In the genomic region with DNA sequence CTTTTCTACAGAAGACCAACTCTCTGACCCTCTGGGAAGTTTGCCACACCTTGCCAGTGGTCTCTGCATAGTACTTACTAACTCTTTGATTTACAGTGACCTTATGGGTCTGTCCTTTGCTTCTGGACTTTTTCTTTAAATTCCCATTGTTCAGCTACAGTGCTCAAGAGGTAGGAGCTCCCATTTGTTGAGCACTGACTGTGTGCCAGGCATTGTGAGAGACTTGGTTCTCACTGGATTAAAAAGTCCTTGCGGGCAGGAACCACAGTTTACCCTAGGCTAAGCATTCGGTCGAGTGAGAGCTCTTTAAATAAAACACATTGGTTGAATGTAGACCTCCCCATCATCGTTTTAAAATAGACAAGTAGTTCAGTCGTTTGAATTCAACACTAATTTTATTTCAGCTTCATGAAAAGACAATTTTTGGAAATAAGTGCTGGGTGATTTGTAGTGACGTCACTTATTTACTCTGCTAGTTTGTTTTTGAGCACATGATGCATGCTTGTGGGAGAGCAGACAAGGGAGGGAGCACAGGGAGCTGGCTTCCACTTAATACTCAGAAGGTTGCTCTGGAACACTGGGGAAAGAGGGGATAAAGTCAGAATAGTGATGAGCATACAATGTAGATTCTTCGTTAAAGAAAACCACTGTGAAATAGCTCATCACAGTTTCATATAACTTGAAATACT, we compare ENCODE assay signal across 17 cellular contexts. TPM values are rescaled to one million over a fixed set of nuclear protein-coding genes. Genes with fewer than 3 reads are reported as not detected.
DNase-seq lines count a peak whose midpoint lies in the region; ATAC-seq and TF ChIP-seq lines count a peak whose summit lies in the region.
"Had no signal": no experiment of that assay in that cellular context is flagged by ENCODE, and none has a peak within 500 bp of the region (broad histone marks: within the 10 kb centered on the region; RNA-seq: fewer than 3 reads in every experiment).

No MANE protein-coding gene starts in this region.

- H3K27me3 Mint-ChIP-seq in CD4-positive, CD25-positive, alpha-beta regulatory T cell: peaks cover 6% of the 10 kb centered on the region
- peaks cover 7% of the 10 kb centered on the region for H3K27me3 Mint-ChIP-seq in GM23338 (ENCODE audit: insufficient read depth, low read depth, poor library complexity)

- ATAC-seq in CD4-positive, CD25-positive, alpha-beta regulatory T cell (ENCODE audit: low read depth in 2 of 2): no peak
- ATAC-seq in GM19035 (IDR thresholded peaks at IDR 0.05; ENCODE audit: unreplicated experiment) (no peak), HG03135 (IDR thresholded peaks at IDR 0.05; ENCODE audit: unreplicated experiment) (no peak), GM23338 (no peak)
- ATAC-seq: esophagus mucosa, Panc1, SK-N-SH treated with all-trans-retinoic acid at 6 μM for 48 hours had no signal

- H3K4me1 Mint-ChIP-seq in CD4-positive, CD25-positive, alpha-beta regulatory T cell: peaks cover 11 to 71% (median 30%) of the 10 kb centered on the region in 4 donors
- H3K4me1 Mint-ChIP-seq in GM23338: peaks cover 26% of the 10 kb centered on the region

- H3K9me3 Mint-ChIP-seq in CD4-positive, CD25-positive, alpha-beta regulatory T cell: peaks cover 0 to 2% (median 0%) of the 10 kb centered on the region in 7 donors
- no peaks in the 10 kb centered on the region for H3K9me3 Mint-ChIP-seq in GM23338

- no peak overlapping the region for H3K4me2 ChIP-seq in GM23338

- no peak for TF ChIP-seq CTCF in GM23338 (conservative IDR thresholded peaks at IDR 0.05; ENCODE audit: low read depth in 2 of 2)

- H3K9me2 ChIP-seq in GM23338 (ENCODE audit: insufficient read depth): no peaks in the 10 kb centered on the region

- H3K9me3 ChIP-seq in CD4-positive, CD25-positive, alpha-beta regulatory T cell (ENCODE audit: control insufficient read depth in 2 of 2, low read length in 2 of 2): no peaks in the 10 kb centered on the region
- H3K9me3 ChIP-seq: breast epithelium, sigmoid colon had no signal

- H3K4me1 ChIP-seq in CD4-positive, CD25-positive, alpha-beta regulatory T cell (ENCODE audit: control insufficient read depth, insufficient read depth, low read length, poor library complexity, severe bottlenecking): peaks cover 3% of the 10 kb centered on the region
- peaks cover 29% of the 10 kb centered on the region for H3K4me1 ChIP-seq in GM23338 (ENCODE audit: insufficient read depth)
- H3K4me1 ChIP-seq: breast epithelium, sigmoid colon had no signal

- no peaks in the 10 kb centered on the region for H3F3A ChIP-seq in GM23338 (replicated peaks; ENCODE audit: low read depth)

- H3K36me3 Mint-ChIP-seq in CD4-positive, CD25-positive, alpha-beta regulatory T cell: peaks cover 3% of the 10 kb centered on the region
- no peaks in the 10 kb centered on the region for H3K36me3 Mint-ChIP-seq in GM23338 (ENCODE audit: low read depth)

- peaks cover 35% of the 10 kb centered on the region for H3K79me2 ChIP-seq in GM23338 (replicated peaks; ENCODE audit: insufficient read depth)

- no peaks in the 10 kb centered on the region for H3K36me3 ChIP-seq in CD4-positive, CD25-positive, alpha-beta regulatory T cell (ENCODE audit: control insufficient read depth, insufficient read depth, low read length)
- H3K36me3 ChIP-seq in GM23338 (ENCODE audit: insufficient read depth): no peaks in the 10 kb centered on the region
- H3K36me3 ChIP-seq: breast epithelium, sigmoid colon had no signal

- H2AFZ ChIP-seq in GM23338: no peak overlapping the region
- H2AFZ ChIP-seq: GM23248 had no signal

- peak overlapping the region in 2 of 3 donors; percentile 33 to 38 for H3K27ac Mint-ChIP-seq in CD4-positive, CD25-positive, alpha-beta regulatory T cell
- H3K27ac Mint-ChIP-seq in GM23338: no peak overlapping the region; the same call in 1 of the 2 replicates

- H3K27ac ChIP-seq in CD4-positive, CD25-positive, alpha-beta regulatory T cell (ENCODE audit: insufficient read depth, low read length, poor library complexity, severe bottlenecking): no peak overlapping the region
- H3K27ac ChIP-seq in caudate nucleus (ENCODE audit: low read depth, low read length) (peak overlapping the region; percentile 9), GM23338 (ENCODE audit: low read depth) (no peak overlapping the region)
- H3K27ac ChIP-seq: breast epithelium, GM23248 had no signal

- no peaks in the 10 kb centered on the region for H4K20me1 ChIP-seq in GM23338 (replicated peaks; ENCODE audit: insufficient read depth)

- H3K4me3 ChIP-seq in CD4-positive, CD25-positive, alpha-beta regulatory T cell (ENCODE audit: low read depth, low read length): no peak overlapping the region
- no peak overlapping the region for H3K4me3 ChIP-seq in GM23338
- H3K4me3 ChIP-seq: breast epithelium, GM23248, sigmoid colon had no signal

- DNase-seq in CD4-positive, CD25-positive, alpha-beta regulatory T cell: no peak
- DNase-seq in ELR (ENCODE audit: low read depth): peak; percentile 16
- no peak for DNase-seq in caudate nucleus (lab: John Stamatoyannopoulos, UW)
- DNase-seq in pons (ENCODE audit: low spot score): peak; percentile 63
- no peak for DNase-seq in GM23338 (ENCODE audit: low spot score)
- DNase-seq: activated CD4-positive, alpha-beta T cell treated with anti-CD3 and anti-CD28 coated beads for 48 hours; GM23248; NCI-H1417 treated with DMSO at 0.1 percent for 48 hours; NCI-H2171; NCI-H748 treated with DMSO at 0.1 percent for 48 hours; sigmoid colon had no signal

- no peak overlapping the region for H3K4me3 Mint-ChIP-seq in CD4-positive, CD25-positive, alpha-beta regulatory T cell
- no peak overlapping the region for H3K4me3 Mint-ChIP-seq in GM23338

- no peaks in the 10 kb centered on the region for H3K27me3 ChIP-seq in CD4-positive, CD25-positive, alpha-beta regulatory T cell (ENCODE audit: control insufficient read depth, insufficient read depth, low read length)
- no peaks in the 10 kb centered on the region for H3K27me3 ChIP-seq in GM23338 (ENCODE audit: insufficient read depth)
- H3K27me3 ChIP-seq: breast epithelium, sigmoid colon had no signal

TF ChIP-seq in GM23338, 12 proteins besides CTCF, POLR2A, EP300 and RAD21:
- TF ChIP-seq, protein P1, sequence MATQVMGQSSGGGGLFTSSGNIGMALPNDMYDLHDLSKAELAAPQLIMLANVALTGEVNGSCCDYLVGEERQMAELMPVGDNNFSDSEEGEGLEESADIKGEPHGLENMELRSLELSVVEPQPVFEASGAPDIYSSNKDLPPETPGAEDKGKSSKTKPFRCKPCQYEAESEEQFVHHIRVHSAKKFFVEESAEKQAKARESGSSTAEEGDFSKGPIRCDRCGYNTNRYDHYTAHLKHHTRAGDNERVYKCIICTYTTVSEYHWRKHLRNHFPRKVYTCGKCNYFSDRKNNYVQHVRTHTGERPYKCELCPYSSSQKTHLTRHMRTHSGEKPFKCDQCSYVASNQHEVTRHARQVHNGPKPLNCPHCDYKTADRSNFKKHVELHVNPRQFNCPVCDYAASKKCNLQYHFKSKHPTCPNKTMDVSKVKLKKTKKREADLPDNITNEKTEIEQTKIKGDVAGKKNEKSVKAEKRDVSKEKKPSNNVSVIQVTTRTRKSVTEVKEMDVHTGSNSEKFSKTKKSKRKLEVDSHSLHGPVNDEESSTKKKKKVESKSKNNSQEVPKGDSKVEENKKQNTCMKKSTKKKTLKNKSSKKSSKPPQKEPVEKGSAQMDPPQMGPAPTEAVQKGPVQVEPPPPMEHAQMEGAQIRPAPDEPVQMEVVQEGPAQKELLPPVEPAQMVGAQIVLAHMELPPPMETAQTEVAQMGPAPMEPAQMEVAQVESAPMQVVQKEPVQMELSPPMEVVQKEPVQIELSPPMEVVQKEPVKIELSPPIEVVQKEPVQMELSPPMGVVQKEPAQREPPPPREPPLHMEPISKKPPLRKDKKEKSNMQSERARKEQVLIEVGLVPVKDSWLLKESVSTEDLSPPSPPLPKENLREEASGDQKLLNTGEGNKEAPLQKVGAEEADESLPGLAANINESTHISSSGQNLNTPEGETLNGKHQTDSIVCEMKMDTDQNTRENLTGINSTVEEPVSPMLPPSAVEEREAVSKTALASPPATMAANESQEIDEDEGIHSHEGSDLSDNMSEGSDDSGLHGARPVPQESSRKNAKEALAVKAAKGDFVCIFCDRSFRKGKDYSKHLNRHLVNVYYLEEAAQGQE (IDR thresholded peaks at IDR 0.05; ENCODE audit: unreplicated experiment): no peak
- TF ChIP-seq ZNF331 (CRISPR knock-in tag; IDR thresholded peaks at IDR 0.05; ENCODE audit: low read depth) (no peak), STAT1 (IDR thresholded peaks at IDR 0.05; ENCODE audit: unreplicated experiment) (no peak), NANOG (IDR thresholded peaks at IDR 0.05; ENCODE audit: borderline replicate concordance) (no peak), POLR2AphosphoS5 (IDR thresholded peaks at IDR 0.05; ENCODE audit: low read depth) (no peak)

RNA-seq across cellular contexts. Expression of gene RASGRF2, which starts 27.1 kb away (rescaled TPM):
- total RNA-seq in CD4-positive, CD25-positive, alpha-beta regulatory T cell: 10.3 TPM
- polyA plus RNA-seq in CD4-positive, CD25-positive, alpha-beta regulatory T cell: 1 to 10 TPM; 3.9 to 9.8 (median 6.7) TPM
- 15.0 and 19.2 TPM in 2 replicates for total RNA-seq in GM23338 (2014; rRNA removed; shearing (Covaris generic))
- 4.3 and 5.0 TPM in 2 replicates for polyA plus RNA-seq in GM23338 (2016; fragmentation: Nextera tagmentation; extraction: Ambion mirVana)
- total RNA-seq: GM23248 had no signal

Comparison
In these comparisons a context has a peak if more than half of its experiments do, and no peak if none do; other contexts are left out.
1. DNase-seq: peak in ELR (single experiment) and pons (single experiment); none in CD4-positive, CD25-positive, alpha-beta regulatory T cell (0 of 3), caudate nucleus (0 of 61) and GM23338 (single experiment).